Comparison of ENCODE assay signal across 21 cellular contexts in the genomic region with DNA sequence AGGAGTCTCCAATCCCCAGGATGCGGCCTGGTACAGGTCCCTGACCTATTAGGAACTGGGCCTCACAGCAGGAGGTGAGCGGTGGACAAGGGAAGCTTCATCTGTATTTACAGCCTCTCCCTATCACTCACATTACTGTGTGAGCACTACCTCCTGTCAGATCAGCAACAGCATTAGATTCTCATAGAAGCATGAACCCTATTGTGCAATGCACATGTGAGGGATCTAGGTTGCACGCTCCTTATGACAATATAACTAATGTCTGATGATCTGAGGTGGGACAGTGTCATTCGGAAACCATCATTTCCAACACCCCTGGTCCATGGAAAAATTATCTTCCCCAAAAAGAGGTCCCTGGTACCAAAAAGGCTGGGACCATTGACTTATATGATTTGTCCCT.
"Had no signal": no experiment of that assay in that cellular context is flagged by ENCODE, and none has a peak within 500 bp of the region (broad histone marks: within the 10 kb centered on the region; RNA-seq: fewer than 3 reads in every experiment).

No MANE protein-coding gene starts in this region.

- H2AFZ ChIP-seq: hepatocyte had no signal

- H3K27ac Mint-ChIP-seq: dendritic cell treated with granulocyte-macrophage colony-stimulating factor and Interleukin-4, amounts not matched to agents 40 ng/mL and 50 ng/mL, for 4 days; effector memory CD8-positive, alpha-beta T cell; mesothelial cell of epicardium; naive B cell had no signal

- H3K9me3 Mint-ChIP-seq: dendritic cell treated with granulocyte-macrophage colony-stimulating factor and Interleukin-4, amounts not matched to agents 40 ng/mL and 50 ng/mL, for 4 days had no signal

- H3K27me3 Mint-ChIP-seq: dendritic cell treated with granulocyte-macrophage colony-stimulating factor and Interleukin-4, amounts not matched to agents 40 ng/mL and 50 ng/mL, for 4 days; effector memory CD8-positive, alpha-beta T cell; naive B cell had no signal

- H3K4me3 ChIP-seq: coronary artery, esophagus muscularis mucosa, gastroesophageal sphincter, heart left ventricle, hepatocyte, left lung, lower lobe of right lung, mucosa of descending colon had no signal

- H3K36me3 Mint-ChIP-seq: mesothelial cell of epicardium, naive B cell had no signal

- H3K27me3 ChIP-seq: esophagus muscularis mucosa, foreskin keratinocyte, gastroesophageal sphincter, heart left ventricle, hepatocyte, left lung had no signal

- H3K4me2 ChIP-seq: hepatocyte had no signal

- DNase-seq: effector CD8-positive, alpha-beta T cell; effector memory CD8-positive, alpha-beta T cell; foreskin keratinocyte; heart left ventricle; hypothalamus; left cardiac atrium; left lung; left ventricle myocardium superior; lower lobe of right lung; mesenchymal stem cell; mucosa of descending colon; naive B cell had no signal

- H3K79me2 ChIP-seq: hepatocyte had no signal

- ATAC-seq: effector memory CD8-positive, alpha-beta T cell; foreskin keratinocyte; gastroesophageal sphincter; heart left ventricle; left cardiac atrium; left lung; left ventricle myocardium superior; lower lobe of right lung; mucosa of descending colon had no signal

- H3K27ac ChIP-seq: coronary artery, esophagus muscularis mucosa, foreskin keratinocyte, gastroesophageal sphincter, heart left ventricle, hepatocyte, left lung, lower lobe of right lung had no signal

- H3K9me3 ChIP-seq: esophagus muscularis mucosa, gastroesophageal sphincter, heart left ventricle, left lung, lower lobe of right lung, mucosa of descending colon had no signal

- H3K4me3 Mint-ChIP-seq: dendritic cell treated with granulocyte-macrophage colony-stimulating factor and Interleukin-4, amounts not matched to agents 40 ng/mL and 50 ng/mL, for 4 days; effector memory CD8-positive, alpha-beta T cell; mesothelial cell of epicardium; naive B cell had no signal

- H3K4me1 Mint-ChIP-seq: naive B cell had no signal

- H3K4me1 ChIP-seq: esophagus muscularis mucosa, foreskin keratinocyte, gastroesophageal sphincter, heart left ventricle, left lung, lower lobe of right lung had no signal

- FAIRE-seq: endothelial cell of umbilical vein, islet of Langerhans, keratinocyte had no signal

- H3K36me3 ChIP-seq: esophagus muscularis mucosa, gastroesophageal sphincter, heart left ventricle, left lung, lower lobe of right lung had no signal
